8 cellular contexts compared by ENCODE assay signal in the genomic region with DNA sequence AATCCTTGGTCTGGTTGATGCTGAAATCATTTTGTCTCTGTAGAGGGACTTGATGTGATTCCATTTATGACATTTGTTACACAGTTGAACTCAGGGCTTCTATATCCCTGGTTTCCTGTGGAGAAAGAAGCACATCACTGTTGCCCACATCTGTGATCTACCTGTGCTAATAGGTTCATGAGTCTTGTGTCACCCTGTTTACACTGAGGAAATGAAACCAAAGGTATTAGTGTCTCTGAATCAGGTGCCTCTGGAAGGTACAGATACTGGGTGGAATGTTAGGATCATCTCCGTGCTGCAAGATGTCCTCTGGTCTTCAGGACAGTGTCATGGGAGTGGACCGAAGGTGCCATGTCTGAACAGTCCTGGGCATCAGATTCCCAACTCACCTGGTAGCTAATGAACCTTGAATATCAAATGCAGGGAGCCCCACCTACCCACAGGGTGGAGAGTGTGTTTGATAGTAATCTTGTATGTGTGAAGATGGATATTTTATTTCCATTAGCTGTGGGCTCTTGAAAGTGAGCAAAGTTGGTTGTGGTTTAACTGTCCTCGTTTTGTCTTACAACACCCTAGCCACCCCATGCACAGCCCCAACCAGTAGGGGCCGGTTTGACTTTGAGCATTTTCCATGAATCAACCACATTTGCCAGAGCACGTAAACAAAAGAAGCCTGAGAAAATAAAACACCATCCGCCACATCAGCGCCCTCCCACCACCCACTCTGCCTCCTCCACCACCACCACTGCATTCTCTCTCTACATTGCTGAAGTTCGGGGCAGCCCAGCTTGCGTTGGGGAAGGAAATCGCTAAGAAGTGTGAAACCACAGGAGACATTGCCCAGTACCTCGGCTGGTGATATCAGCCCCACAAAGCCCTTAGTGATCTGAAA. TPM values are rescaled to one million over a fixed set of nuclear protein-coding genes. Genes with fewer than 3 reads are reported as not detected.
DNase-seq lines count a peak whose midpoint lies in the region; ATAC-seq and TF ChIP-seq lines count a peak whose summit lies in the region.

No MANE protein-coding gene starts in this region.

- H3K9me3 Mint-ChIP-seq in activated B cell treated with CpG ODN at 0.5 μM for 24 hours = no peaks in the 10 kb centered on the region
- H3K9me3 Mint-ChIP-seq in central memory CD8-positive, alpha-beta T cell = no peaks in the 10 kb centered on the region

- H3K4me3 Mint-ChIP-seq in activated B cell treated with CpG ODN at 0.5 μM for 24 hours = no peak overlapping the region
- peak overlapping the region; percentile 72 for H3K4me3 Mint-ChIP-seq in central memory CD8-positive, alpha-beta T cell

- intact Hi-C loops in activated B cell treated with CpG ODN at 0.5 μM for 24 hours (cut with micrococcal nuclease) = no loop called here

- peak overlapping the region; percentile 32 for H3K27ac Mint-ChIP-seq in activated B cell treated with CpG ODN at 0.5 μM for 24 hours
- peak overlapping the region; percentile 94 for H3K27ac Mint-ChIP-seq in central memory CD8-positive, alpha-beta T cell (ENCODE audit: low read depth)

- CTCF ChIA-PET in activated B cell treated with CpG ODN at 0.5 μM for 24 hours (lab: Charles Lee) = no interaction called here

- peaks cover 28% of the 10 kb centered on the region for H3K36me3 Mint-ChIP-seq in activated B cell treated with CpG ODN at 0.5 μM for 24 hours (ENCODE audit: low read depth)
- peaks cover 37% of the 10 kb centered on the region for H3K36me3 Mint-ChIP-seq in central memory CD8-positive, alpha-beta T cell (ENCODE audit: insufficient read depth)

- H3K4me1 Mint-ChIP-seq in activated B cell treated with CpG ODN at 0.5 μM for 24 hours = peaks cover 14% of the 10 kb centered on the region
- H3K4me1 Mint-ChIP-seq in central memory CD8-positive, alpha-beta T cell = peaks cover 92% of the 10 kb centered on the region

- H3K27me3 Mint-ChIP-seq in activated B cell treated with CpG ODN at 0.5 μM for 24 hours = no peaks in the 10 kb centered on the region
- H3K27me3 Mint-ChIP-seq in central memory CD8-positive, alpha-beta T cell = no peaks in the 10 kb centered on the region

- no peak for TF ChIP-seq CTCF in activated B cell treated with CpG ODN at 0.5 μM for 24 hours (IDR thresholded peaks at IDR 0.05)

- DNase-seq in GM19240 (ENCODE audit: insufficient read length, low spot score) (peak; percentile 3), activated B cell treated with CpG ODN at 0.5 μM for 24 hours (no peak), NCI-H1092 (lab: John Stamatoyannopoulos, UW) (no peak), NCI-H2171 (lab: John Stamatoyannopoulos, UW) (no peak), NCI-H2029 treated with DMSO at 0.1 percent for 48 hours (lab: John Stamatoyannopoulos, UW) (no peak)
- peak; percentile 63 to 89 for DNase-seq in central memory CD8-positive, alpha-beta T cell (ENCODE audit: low spot score in 2 of 2)
- DNase-seq in stimulated activated CD4-positive, alpha-beta T cell treated with anti-CD3 and anti-CD28 coated beads, Interleukin-4, amount 100 ng/mL, for 24 hours = peak; percentile 74

- peak; percentile 67 for ATAC-seq in HG03342 (IDR thresholded peaks at IDR 0.05; ENCODE audit: unreplicated experiment)
- peak; percentile 34 for ATAC-seq in activated B cell treated with CpG ODN at 0.5 μM for 24 hours (ENCODE audit: low read depth)
- ATAC-seq in central memory CD8-positive, alpha-beta T cell (replicated peaks; ENCODE audit: extremely low read depth, poor library complexity, severe bottlenecking) = peak; percentile 87

- POLR2A ChIA-PET in activated B cell treated with CpG ODN at 0.5 μM for 24 hours (lab: Charles Lee) = no interaction called here

RNA-seq across cellular contexts. Expression of a gene that starts 54.7 kb away (rescaled TPM):
- total RNA-seq in activated B cell treated with CpG ODN at 0.5 μM for 24 hours = 16.2 and 17.4 TPM in 2 replicates

Comparison
In these comparisons a context has a peak if more than half of its experiments do, and no peak if none do; other contexts are left out.
1. DNase-seq: peak in GM19240 (single experiment), central memory CD8-positive, alpha-beta T cell (2 of 2) and stimulated activated CD4-positive, alpha-beta T cell treated with anti-CD3 and anti-CD28 coated beads, Interleukin-4, amount 100 ng/mL, for 24 hours (single experiment); none in activated B cell treated with CpG ODN at 0.5 μM for 24 hours (single experiment), NCI-H1092 (single experiment), NCI-H2171 (single experiment) and NCI-H2029 treated with DMSO at 0.1 percent for 48 hours (single experiment).
2. ATAC-seq: peak in every context shown above with its lines; median percentile 87 in central memory CD8-positive, alpha-beta T cell; 67 in HG03342; 34 in activated B cell treated with CpG ODN at 0.5 μM for 24 hours.